Comparison of ENCODE assay signal across 17 cellular contexts in genomic region chr16:72884037-72884436, GRCh38.
DNase-seq lines count a peak whose midpoint lies in the region; ATAC-seq and TF ChIP-seq lines count a peak whose summit lies in the region.
"Had no signal": no experiment of that assay in that cellular context is flagged by ENCODE, and none has a peak within 500 bp of the region (broad histone marks: within the 10 kb centered on the region; RNA-seq: fewer than 3 reads in every experiment).

No MANE protein-coding gene starts in this region.

- H3K27ac Mint-ChIP-seq in activated naive CD8-positive, alpha-beta T cell treated with anti-CD3 and anti-CD28 coated beads, Interleukin-2, amount 10 ng/mL, durations not matched to agents 7 days and 5 days = no peak overlapping the region
- H3K27ac Mint-ChIP-seq in activated naive CD8-positive, alpha-beta T cell treated with anti-CD3 and anti-CD28 coated beads for 36 hours = no peak overlapping the region
- H3K27ac Mint-ChIP-seq: activated CD4-positive, alpha-beta T cell treated with anti-CD3 and anti-CD28 coated beads for 36 hours; T-helper 17 cell had no signal

- H3K9me3 Mint-ChIP-seq in activated naive CD8-positive, alpha-beta T cell treated with anti-CD3 and anti-CD28 coated beads, Interleukin-2, amount 10 ng/mL, durations not matched to agents 7 days and 5 days = peaks cover 3% of the 10 kb centered on the region
- H3K9me3 Mint-ChIP-seq in activated naive CD8-positive, alpha-beta T cell treated with anti-CD3 and anti-CD28 coated beads for 36 hours = no peaks in the 10 kb centered on the region

- no peak overlapping the region for H3K4me3 ChIP-seq in fibroblast of the aortic adventitia (ENCODE audit: low read depth, low read length)
- H3K4me3 ChIP-seq: esophagus squamous epithelium, tibial artery had no signal

- ATAC-seq in activated naive CD8-positive, alpha-beta T cell treated with anti-CD3 and anti-CD28 coated beads, Interleukin-2, amount 10 ng/mL, durations not matched to agents 7 days and 5 days (ENCODE audit: low read depth) = peak; percentile 42
- ATAC-seq in GM18868 (IDR thresholded peaks at IDR 0.05; ENCODE audit: unreplicated experiment) = no peak
- ATAC-seq: activated CD4-positive, alpha-beta T cell treated with anti-CD3 and anti-CD28 coated beads for 36 hours; T-helper 17 cell had no signal

- H3K36me3 Mint-ChIP-seq in activated naive CD8-positive, alpha-beta T cell treated with anti-CD3 and anti-CD28 coated beads, Interleukin-2, amount 10 ng/mL, durations not matched to agents 7 days and 5 days = peaks cover 11% of the 10 kb centered on the region
- H3K36me3 Mint-ChIP-seq in activated naive CD8-positive, alpha-beta T cell treated with anti-CD3 and anti-CD28 coated beads for 36 hours = no peaks in the 10 kb centered on the region

- DNase-seq in activated naive CD8-positive, alpha-beta T cell treated with anti-CD3 and anti-CD28 coated beads, Interleukin-2, amount 10 ng/mL, durations not matched to agents 7 days and 5 days = no peak
- no peak for DNase-seq in activated naive CD8-positive, alpha-beta T cell treated with anti-CD3 and anti-CD28 coated beads for 36 hours
- peak; percentile 68 for DNase-seq in RPMI7951 (ENCODE audit: low read depth)
- peak; percentile 67 for DNase-seq in fibroblast of the aortic adventitia (ENCODE audit: low read depth)
- peak; percentile 38 for DNase-seq in stromal cell of bone marrow (ENCODE audit: low read depth)
- DNase-seq in DMS 273 treated with DMSO at 0.1 percent for 48 hours (lab: John Stamatoyannopoulos, UW) = no peak
- no peak for DNase-seq in pons (ENCODE audit: low spot score)
- DNase-seq: activated CD4-positive, alpha-beta T cell treated with anti-CD3 and anti-CD28 coated beads for 36 hours; amygdala; dermis blood vessel endothelial cell; esophagus squamous epithelium; hypothalamus; NCI-H1048; Right ventricle myocardium superior; T-helper 17 cell had no signal

- peaks cover 11% of the 10 kb centered on the region for H3K27me3 Mint-ChIP-seq in activated naive CD8-positive, alpha-beta T cell treated with anti-CD3 and anti-CD28 coated beads, Interleukin-2, amount 10 ng/mL, durations not matched to agents 7 days and 5 days
- no peaks in the 10 kb centered on the region for H3K27me3 Mint-ChIP-seq in activated naive CD8-positive, alpha-beta T cell treated with anti-CD3 and anti-CD28 coated beads for 36 hours
- H3K27me3 Mint-ChIP-seq: activated CD4-positive, alpha-beta T cell treated with anti-CD3 and anti-CD28 coated beads for 36 hours had no signal

- POLR2A ChIA-PET in activated naive CD8-positive, alpha-beta T cell treated with anti-CD3 and anti-CD28 coated beads, Interleukin-2, amount 10 ng/mL, durations not matched to agents 7 days and 5 days (lab: Charles Lee) = no interaction called here

- peaks cover 13% of the 10 kb centered on the region for H3K4me1 Mint-ChIP-seq in activated naive CD8-positive, alpha-beta T cell treated with anti-CD3 and anti-CD28 coated beads, Interleukin-2, amount 10 ng/mL, durations not matched to agents 7 days and 5 days
- H3K4me1 Mint-ChIP-seq in activated naive CD8-positive, alpha-beta T cell treated with anti-CD3 and anti-CD28 coated beads for 36 hours = no peaks in the 10 kb centered on the region
- H3K4me1 Mint-ChIP-seq: activated CD4-positive, alpha-beta T cell treated with anti-CD3 and anti-CD28 coated beads for 36 hours; T-helper 17 cell had no signal

- no peak overlapping the region for H3K4me3 Mint-ChIP-seq in activated naive CD8-positive, alpha-beta T cell treated with anti-CD3 and anti-CD28 coated beads, Interleukin-2, amount 10 ng/mL, durations not matched to agents 7 days and 5 days
- H3K4me3 Mint-ChIP-seq in activated naive CD8-positive, alpha-beta T cell treated with anti-CD3 and anti-CD28 coated beads for 36 hours = no peak overlapping the region
- H3K4me3 Mint-ChIP-seq: activated CD4-positive, alpha-beta T cell treated with anti-CD3 and anti-CD28 coated beads for 36 hours; T-helper 17 cell had no signal

- no peak for TF ChIP-seq CTCF in fibroblast of the aortic adventitia (IDR thresholded peaks at IDR 0.05; ENCODE audit: insufficient read depth, low read length)

Comparison
In these comparisons a context has a peak if more than half of its experiments do, and no peak if none do; other contexts are left out.
1. DNase-seq: peak in RPMI7951 (single experiment), fibroblast of the aortic adventitia (single experiment) and stromal cell of bone marrow (single experiment); none in activated naive CD8-positive, alpha-beta T cell treated with anti-CD3 and anti-CD28 coated beads, Interleukin-2, amount 10 ng/mL, durations not matched to agents 7 days and 5 days (single experiment), activated naive CD8-positive, alpha-beta T cell treated with anti-CD3 and anti-CD28 coated beads for 36 hours (single experiment), DMS 273 treated with DMSO at 0.1 percent for 48 hours (single experiment) and pons (single experiment).